15 cellular contexts compared by ENCODE assay signal in genomic region chr13:102191951-102192461, GRCh38.
DNase-seq lines count a peak whose midpoint lies in the region; ATAC-seq, FAIRE-seq and TF ChIP-seq lines count a peak whose summit lies in the region.
"Had no signal": no experiment of that assay in that cellular context is flagged by ENCODE, and none has a peak within 500 bp of the region (broad histone marks: within the 10 kb centered on the region; RNA-seq: fewer than 3 reads in every experiment).

No MANE protein-coding gene starts in this region.

- no peaks in the 10 kb centered on the region for H3K79me2 ChIP-seq in GM23248 (ENCODE audit: insufficient read depth)
- no peaks in the 10 kb centered on the region for H3K79me2 ChIP-seq in endothelial cell of umbilical vein (ENCODE audit: control insufficient read depth, insufficient read depth, low read length)

- no peak overlapping the region for H3K14ac ChIP-seq in neuronal stem cell (ENCODE audit: low read length)

- no peak overlapping the region for H3K9ac ChIP-seq in GM23248
- no peak overlapping the region for H3K9ac ChIP-seq in endothelial cell of umbilical vein (replicated peaks; ENCODE audit: extremely low read depth, insufficient read depth, low read length)
- no peak overlapping the region for H3K9ac ChIP-seq in neuronal stem cell (ENCODE audit: low read depth, low read length, poor library complexity)

- no peak overlapping the region for H2AK5ac ChIP-seq in neuronal stem cell (ENCODE audit: low read depth, low read length)

- intact Hi-C loops in endothelial cell of umbilical vein (cut with micrococcal nuclease) = loop anchor here (10.0 kb wide), 2 partner anchors 533 to 707 kb away; no protein-coding TSS in a partner anchor

- H3K4me3 ChIP-seq in GM23248 (no peak overlapping the region), endothelial cell of umbilical vein (replicated peaks in 1 of 3; ENCODE audit: insufficient read depth in 1 of 3, low read depth in 1 of 3, low read length in 3 of 3) (no peak overlapping the region), neuronal stem cell (ENCODE audit: low read length in 2 of 2) (no peak overlapping the region)
- H3K4me3 ChIP-seq: heart right ventricle had no signal

- peaks cover 30% of the 10 kb centered on the region for H3F3A ChIP-seq in GM23248 (ENCODE audit: insufficient read depth)

- H3K27me3 ChIP-seq in GM23248 (replicated peaks; ENCODE audit: insufficient read depth) (no peaks in the 10 kb centered on the region), endothelial cell of umbilical vein (ENCODE audit: control insufficient read depth in 2 of 2, insufficient read depth in 2 of 2, low read length in 2 of 2) (no peaks in the 10 kb centered on the region), neuronal stem cell (ENCODE audit: control insufficient read depth in 3 of 3, insufficient read depth in 3 of 3, low read depth in 1 of 3, low read length in 3 of 3) (no peaks in the 10 kb centered on the region)
- H3K27me3 ChIP-seq: heart right ventricle had no signal

- no peaks in the 10 kb centered on the region for H3K9me1 ChIP-seq in endothelial cell of umbilical vein (replicated peaks; ENCODE audit: control insufficient read depth, extremely low read depth, insufficient read depth, low read length)

- no peak overlapping the region for H2BK15ac ChIP-seq in neuronal stem cell (ENCODE audit: low read length)

- TF ChIP-seq POLR2A in endothelial cell of umbilical vein (IDR thresholded peaks at IDR 0.05; ENCODE audit: low read depth, low read length) = no peak

- dilution Hi-C loops in endothelial cell of umbilical vein (cut with MboI; ENCODE audit: extremely low pct_ligation_motif_present, low sequenced_read_pairs) = no loop called here

- TF ChIP-seq CTCF in endothelial cell of umbilical vein (IDR thresholded peaks at IDR 0.05; ENCODE audit: extremely low read depth in 1 of 2, insufficient read depth in 1 of 2, low read depth in 1 of 2, low read length in 2 of 2) = no peak

- CTCF ChIA-PET in endothelial cell of umbilical vein (lab: Charles Lee) = interaction anchor here (0.9 kb wide), 1 partner anchor 14 kb away, joined by 3 read pairs; no protein-coding TSS in a partner anchor

- H3K4me2 ChIP-seq in GM23248 (ENCODE audit: unreplicated experiment) (peak overlapping the region; percentile 42), endothelial cell of umbilical vein (ENCODE audit: insufficient read depth, low read length) (no peak overlapping the region), neuronal stem cell (ENCODE audit: insufficient read depth, low read length, poor library complexity, severe bottlenecking) (no peak overlapping the region)

- no peaks in the 10 kb centered on the region for H3K79me1 ChIP-seq in neuronal stem cell (ENCODE audit: low read depth, low read length)

- H2AFZ ChIP-seq in GM23248 (no peak overlapping the region), endothelial cell of umbilical vein (ENCODE audit: low read depth, low read length) (no peak overlapping the region), neuronal stem cell (ENCODE audit: low read length) (no peak overlapping the region)

- no peak overlapping the region for H4K8ac ChIP-seq in neuronal stem cell (ENCODE audit: low read depth, low read length)

- H3K18ac ChIP-seq in neuronal stem cell (ENCODE audit: low read length) = no peak overlapping the region

- no peak overlapping the region for H2BK5ac ChIP-seq in neuronal stem cell (ENCODE audit: low read length)

- in situ Hi-C loops in GM23248 (cut with MboI) = no loop called here

- peak; percentile 37 for FAIRE-seq in endothelial cell of umbilical vein (lab: Jason Lieb, UNC)

- H3K23ac ChIP-seq in neuronal stem cell (ENCODE audit: low read depth, low read length, poor library complexity) = no peak overlapping the region

- no peak overlapping the region for H3K27ac ChIP-seq in GM23248
- no peak overlapping the region for H3K27ac ChIP-seq in endothelial cell of umbilical vein (ENCODE audit: insufficient read depth, low read depth, low read length)
- H3K27ac ChIP-seq in neuronal stem cell (replicated peaks; ENCODE audit: low read length) = no peak overlapping the region
- H3K27ac ChIP-seq: heart right ventricle had no signal

- no TSS peak for BruUV-seq in endothelial cell of umbilical vein (replicated peaks; lab: Mats Ljungman, UMichigan)

- H3K4me1 ChIP-seq in GM23248 (ENCODE audit: insufficient read depth) (peaks cover 33% of the 10 kb centered on the region), endothelial cell of umbilical vein (ENCODE audit: control insufficient read depth, extremely low read depth, insufficient read depth, low read length) (peaks cover 37% of the 10 kb centered on the region), neuronal stem cell (ENCODE audit: control insufficient read depth in 2 of 2, insufficient read depth in 1 of 2, low read depth in 1 of 2, low read length in 2 of 2) (peaks cover 0 to 13% of the 10 kb centered on the region in 2 donors)
- H3K4me1 ChIP-seq: Caco-2 had no signal

- no peaks in the 10 kb centered on the region for H3K36me3 ChIP-seq in GM23248 (ENCODE audit: low read depth)
- H3K36me3 ChIP-seq in endothelial cell of umbilical vein (ENCODE audit: control insufficient read depth in 2 of 2, extremely low read depth in 1 of 2, insufficient read depth in 2 of 2, low read length in 2 of 2) = no peaks in the 10 kb centered on the region
- no peaks in the 10 kb centered on the region for H3K36me3 ChIP-seq in neuronal stem cell (replicated peaks in 1 of 2; ENCODE audit: control insufficient read depth in 2 of 2, insufficient read depth in 2 of 2, low read length in 2 of 2)
- H3K36me3 ChIP-seq: heart right ventricle had no signal

- no peak overlapping the region for H2BK120ac ChIP-seq in neuronal stem cell (ENCODE audit: low read depth, low read length)

- no peaks in the 10 kb centered on the region for H4K20me1 ChIP-seq in GM23248 (ENCODE audit: insufficient read depth)
- no peaks in the 10 kb centered on the region for H4K20me1 ChIP-seq in endothelial cell of umbilical vein (replicated peaks; ENCODE audit: control insufficient read depth, extremely low read depth, insufficient read depth, low read length)

- H3K9me2 ChIP-seq in GM23248 (ENCODE audit: insufficient read depth) = no peaks in the 10 kb centered on the region

- WGBS in GM23248 (ENCODE audit: low coverage in 1 of 2, low lambda C conversion rate in 2 of 2, missing lambda C conversion rate in 2 of 2), 2 experiments = 0% methylated on average over 1 of the region's 1 CpG
- no CpG with 5 or more reads among the region's 1 CpG for WGBS in neuronal stem cell (ENCODE audit: extremely low coverage in 2 of 2, insufficient read length in 2 of 2, insufficient replicate concordance in 1 of 2), 2 donors

- ATAC-seq in GM18858 (IDR thresholded peaks at IDR 0.05; ENCODE audit: unreplicated experiment) (no peak), GM21360 (IDR thresholded peaks at IDR 0.05; ENCODE audit: unreplicated experiment) (no peak)
- ATAC-seq: left ventricle myocardium superior had no signal

- H3K4ac ChIP-seq in neuronal stem cell (ENCODE audit: low read length) = no peak overlapping the region

- H4K91ac ChIP-seq in neuronal stem cell (ENCODE audit: low read depth, low read length, poor library complexity) = no peak overlapping the region

- H2BK12ac ChIP-seq in neuronal stem cell (ENCODE audit: low read length) = no peak overlapping the region

- POLR2A ChIA-PET in endothelial cell of umbilical vein (lab: Charles Lee) = no interaction called here

- DNase-seq in GM23248 (peak; percentile 55), NCI-H748 treated with DMSO at 0.1 percent for 48 hours (lab: John Stamatoyannopoulos, UW) (peak; percentile 39), endothelial cell of umbilical vein (ENCODE audit: low read depth, low spot score) (peak; percentile 4), neuronal stem cell (ENCODE audit: low spot score) (peak; percentile 2), ureter (ENCODE audit: low spot score) (no peak), HuH-7 (ENCODE audit: low spot score) (no peak)
- DNase-seq: amygdala; Caco-2; effector CD4-positive, alpha-beta T cell; heart right ventricle; left ventricle myocardium superior; NCI-H345; stimulated activated CD4-positive, alpha-beta T cell treated with anti-CD3 and anti-CD28 coated beads, Interleukin-12 subunit alpha, Interleukin-12 subunit beta, amount 100 ng/mL, for 4 hours had no signal

- H3K9me3 ChIP-seq in GM23248 (ENCODE audit: low read depth) = no peaks in the 10 kb centered on the region
- H3K9me3 ChIP-seq in endothelial cell of umbilical vein (replicated peaks; ENCODE audit: control insufficient read depth, insufficient read depth, low read length) = no peaks in the 10 kb centered on the region
- peaks cover 2 to 14% of the 10 kb centered on the region in 2 donors for H3K9me3 ChIP-seq in neuronal stem cell (replicated peaks in 1 of 2; ENCODE audit: control insufficient read depth in 2 of 2, insufficient read depth in 1 of 2, low read depth in 1 of 2, low read length in 2 of 2)
- H3K9me3 ChIP-seq: Caco-2, heart right ventricle had no signal

TF ChIP-seq in endothelial cell of umbilical vein, 7 proteins besides CTCF, POLR2A, EP300 and RAD21:
- TF ChIP-seq EZH2 (IDR thresholded peaks at IDR 0.05; ENCODE audit: borderline replicate concordance, low read depth, low read length, severe bottlenecking) (no peak), FOS (IDR thresholded peaks at IDR 0.05; ENCODE audit: borderline replicate concordance, insufficient read depth, low read length) (peak; percentile 36), JUN (IDR thresholded peaks at IDR 0.05; ENCODE audit: borderline replicate concordance, insufficient read depth, insufficient read length, low read depth) (peak; percentile 12), MYC (IDR thresholded peaks at IDR 0.05; ENCODE audit: low read depth, low read length) (no peak), GATA2 (IDR thresholded peaks at IDR 0.05; ENCODE audit: insufficient read depth, insufficient read length, low read depth, low read length) (peak; percentile 55), POLR2AphosphoS5 (IDR thresholded peaks at IDR 0.05; ENCODE audit: insufficient read depth, low read depth, low read length) (no peak)
- TF ChIP-seq, protein P1, sequence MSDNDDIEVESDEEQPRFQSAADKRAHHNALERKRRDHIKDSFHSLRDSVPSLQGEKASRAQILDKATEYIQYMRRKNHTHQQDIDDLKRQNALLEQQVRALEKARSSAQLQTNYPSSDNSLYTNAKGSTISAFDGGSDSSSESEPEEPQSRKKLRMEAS (IDR thresholded peaks at IDR 0.05; ENCODE audit: insufficient read depth, insufficient read length) = no peak

Comparison
In these comparisons a context has a peak if more than half of its experiments do, and no peak if none do; other contexts are left out.
1. DNase-seq: peak in GM23248 (single experiment), NCI-H748 treated with DMSO at 0.1 percent for 48 hours (single experiment), endothelial cell of umbilical vein (single experiment) and neuronal stem cell (single experiment); none in ureter (single experiment) and HuH-7 (single experiment).